ENCODE assay signal across 3 cellular contexts in the genomic region with DNA sequence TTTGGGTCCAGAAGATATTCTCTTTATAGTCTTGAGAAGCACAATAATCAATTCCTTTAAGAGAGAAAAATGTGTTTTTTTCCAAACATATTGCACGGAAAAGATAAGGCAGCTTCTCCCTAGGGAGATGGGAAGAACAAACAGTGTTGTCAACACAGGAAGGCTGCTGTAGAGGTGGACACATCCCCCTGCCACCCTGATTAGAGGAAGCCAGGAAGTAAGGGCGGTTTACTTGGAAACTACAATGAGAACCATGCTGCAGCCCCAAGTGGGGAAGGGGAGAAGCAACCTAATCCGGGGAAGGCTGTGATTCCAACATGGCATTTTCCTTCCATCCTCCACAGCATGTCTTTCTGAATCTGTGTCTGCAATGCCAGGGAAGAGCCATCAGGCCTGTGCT.
A peak's percentile ranks its signal among the peaks of the same experiment; 100 is the strongest.
TF ChIP-seq lines count a peak whose summit lies in the region.

No MANE protein-coding gene starts in this region.

TF ChIP-seq in A549, 52 proteins besides CTCF, POLR2A, EP300 and RAD21:
- TF ChIP-seq, protein P1, sequence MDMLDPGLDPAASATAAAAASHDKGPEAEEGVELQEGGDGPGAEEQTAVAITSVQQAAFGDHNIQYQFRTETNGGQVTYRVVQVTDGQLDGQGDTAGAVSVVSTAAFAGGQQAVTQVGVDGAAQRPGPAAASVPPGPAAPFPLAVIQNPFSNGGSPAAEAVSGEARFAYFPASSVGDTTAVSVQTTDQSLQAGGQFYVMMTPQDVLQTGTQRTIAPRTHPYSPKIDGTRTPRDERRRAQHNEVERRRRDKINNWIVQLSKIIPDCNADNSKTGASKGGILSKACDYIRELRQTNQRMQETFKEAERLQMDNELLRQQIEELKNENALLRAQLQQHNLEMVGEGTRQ (IDR thresholded peaks at IDR 0.05): no peak
- TF ChIP-seq, protein P2, sequence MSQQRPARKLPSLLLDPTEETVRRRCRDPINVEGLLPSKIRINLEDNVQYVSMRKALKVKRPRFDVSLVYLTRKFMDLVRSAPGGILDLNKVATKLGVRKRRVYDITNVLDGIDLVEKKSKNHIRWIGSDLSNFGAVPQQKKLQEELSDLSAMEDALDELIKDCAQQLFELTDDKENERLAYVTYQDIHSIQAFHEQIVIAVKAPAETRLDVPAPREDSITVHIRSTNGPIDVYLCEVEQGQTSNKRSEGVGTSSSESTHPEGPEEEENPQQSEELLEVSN (IDR thresholded peaks at IDR 0.05; ENCODE audit: borderline replicate concordance, low read depth): no peak
- TF ChIP-seq TP53 (CRISPR knock-in tag; IDR thresholded peaks at IDR 0.05): no peak
- TF ChIP-seq PHF8 (IDR thresholded peaks at IDR 0.05; ENCODE audit: borderline replicate concordance, low read depth): no peak
- TF ChIP-seq CBX2 (IDR thresholded peaks at IDR 0.05; ENCODE audit: borderline replicate concordance, low read depth): no peak
- TF ChIP-seq NFE2L2 (conservative IDR thresholded peaks at IDR 0.05; ENCODE audit: low read length): no peak
- no peak for TF ChIP-seq POLR2AphosphoS2 (conservative IDR thresholded peaks at IDR 0.05; ENCODE audit: low read length)
- TF ChIP-seq HDAC2 (IDR thresholded peaks at IDR 0.05): no peak

TF ChIP-seq in GM23338, 12 proteins besides CTCF, POLR2A, EP300 and RAD21 (continues in another document):
- TF ChIP-seq EZH2phosphoT487 (IDR thresholded peaks at IDR 0.05; ENCODE audit: unreplicated experiment) (no peak), ZNF331 (CRISPR knock-in tag; IDR thresholded peaks at IDR 0.05; ENCODE audit: low read depth) (no peak), CREB1 (CRISPR knock-in tag; IDR thresholded peaks at IDR 0.05; ENCODE audit: low read depth) (no peak), ETS1 (IDR thresholded peaks at IDR 0.05) (no peak), POLR2AphosphoS5 (IDR thresholded peaks at IDR 0.05; ENCODE audit: low read depth) (no peak), EZH2 (IDR thresholded peaks at IDR 0.05; ENCODE audit: low read depth, unreplicated experiment) (no peak), NANOG (IDR thresholded peaks at IDR 0.05; ENCODE audit: borderline replicate concordance) (no peak), ZNF114 (CRISPR knock-in tag; IDR thresholded peaks at IDR 0.05) (no peak), JUNB (IDR thresholded peaks at IDR 0.05; ENCODE audit: unreplicated experiment) (no peak), ZNF462 (CRISPR knock-in tag; IDR thresholded peaks at IDR 0.05) (no peak), STAT1 (IDR thresholded peaks at IDR 0.05; ENCODE audit: unreplicated experiment) (no peak)

TF ChIP-seq in HepG2, 621 proteins besides CTCF, POLR2A, EP300 and RAD21 (continues in another document):
- TF ChIP-seq ZKSCAN8 (CRISPR knock-in tag; IDR thresholded peaks at IDR 0.05; ENCODE audit: borderline replicate concordance) (no peak), HOMEZ (CRISPR knock-in tag; IDR thresholded peaks at IDR 0.05; ENCODE audit: low read depth) (peak; percentile 80; the same call in 1 of the 2 replicates), SAP130 (CRISPR knock-in tag; IDR thresholded peaks at IDR 0.05; ENCODE audit: low read depth) (peak; percentile 65), MATR3 (CRISPR knock-in tag; IDR thresholded peaks at IDR 0.05) (no peak), ZNF3 (CRISPR knock-in tag; IDR thresholded peaks at IDR 0.05) (no peak), ATF1 (CRISPR knock-in tag; IDR thresholded peaks at IDR 0.05) (no peak), KIAA2018 (CRISPR knock-in tag; IDR thresholded peaks at IDR 0.05; ENCODE audit: borderline replicate concordance) (no peak), PRDM4 (CRISPR knock-in tag; IDR thresholded peaks at IDR 0.05; ENCODE audit: borderline replicate concordance) (no peak), ZNF234 (CRISPR knock-in tag; conservative IDR thresholded peaks at IDR 0.05) (no peak), ADNP (CRISPR knock-in tag; IDR thresholded peaks at IDR 0.05) (no peak), ZBTB3 (CRISPR knock-in tag; IDR thresholded peaks at IDR 0.05; ENCODE audit: borderline replicate concordance, low read depth) (no peak), ZNF772 (CRISPR knock-in tag; IDR thresholded peaks at IDR 0.05) (no peak), ERF (CRISPR knock-in tag; IDR thresholded peaks at IDR 0.05) (no peak), ZNF34 (CRISPR knock-in tag; IDR thresholded peaks at IDR 0.05; ENCODE audit: borderline replicate concordance) (no peak), EED (CRISPR knock-in tag; IDR thresholded peaks at IDR 0.05) (no peak), NCOR1 (IDR thresholded peaks at IDR 0.05; ENCODE audit: borderline replicate concordance, low read length) (no peak), ZNF12 (CRISPR knock-in tag; IDR thresholded peaks at IDR 0.05) (no peak), ZNF605 (CRISPR knock-in tag; IDR thresholded peaks at IDR 0.05) (no peak), U2AF2 (IDR thresholded peaks at IDR 0.05; ENCODE audit: low read depth, low read length) (no peak), SNAPC2 (CRISPR knock-in tag; IDR thresholded peaks at IDR 0.05) (no peak), ZNF616 (CRISPR knock-in tag; IDR thresholded peaks at IDR 0.05; ENCODE audit: low read depth) (no peak), HMG20B (CRISPR knock-in tag; conservative IDR thresholded peaks at IDR 0.05) (no peak), ZFP1 (CRISPR knock-in tag; IDR thresholded peaks at IDR 0.05) (0 out of 2 replicates have a peak, but pooled peaks have one; percentile 67), ZNF570 (CRISPR knock-in tag; IDR thresholded peaks at IDR 0.05; ENCODE audit: borderline replicate concordance) (no peak)
- TF ChIP-seq, protein P3, sequence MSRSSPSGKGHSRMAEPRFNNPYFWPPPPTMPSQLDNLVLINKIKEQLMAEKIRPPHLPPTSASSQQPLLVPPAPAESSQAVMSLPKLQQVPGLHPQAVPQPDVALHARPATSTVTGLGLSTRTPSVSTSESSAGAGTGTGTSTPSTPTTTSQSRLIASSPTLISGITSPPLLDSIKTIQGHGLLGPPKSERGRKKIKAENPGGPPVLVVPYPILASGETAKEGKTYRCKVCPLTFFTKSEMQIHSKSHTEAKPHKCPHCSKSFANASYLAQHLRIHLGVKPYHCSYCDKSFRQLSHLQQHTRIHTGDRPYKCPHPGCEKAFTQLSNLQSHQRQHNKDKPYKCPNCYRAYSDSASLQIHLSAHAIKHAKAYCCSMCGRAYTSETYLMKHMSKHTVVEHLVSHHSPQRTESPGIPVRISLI (CRISPR knock-in tag; IDR thresholded peaks at IDR 0.05; ENCODE audit: borderline replicate concordance): peak; percentile 42; the same call in 1 of the 2 replicates
- TF ChIP-seq, protein P4, sequence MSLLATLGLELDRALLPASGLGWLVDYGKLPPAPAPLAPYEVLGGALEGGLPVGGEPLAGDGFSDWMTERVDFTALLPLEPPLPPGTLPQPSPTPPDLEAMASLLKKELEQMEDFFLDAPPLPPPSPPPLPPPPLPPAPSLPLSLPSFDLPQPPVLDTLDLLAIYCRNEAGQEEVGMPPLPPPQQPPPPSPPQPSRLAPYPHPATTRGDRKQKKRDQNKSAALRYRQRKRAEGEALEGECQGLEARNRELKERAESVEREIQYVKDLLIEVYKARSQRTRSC (CRISPR knock-in tag; IDR thresholded peaks at IDR 0.05; ENCODE audit: low read depth): no peak
- TF ChIP-seq, protein P5, sequence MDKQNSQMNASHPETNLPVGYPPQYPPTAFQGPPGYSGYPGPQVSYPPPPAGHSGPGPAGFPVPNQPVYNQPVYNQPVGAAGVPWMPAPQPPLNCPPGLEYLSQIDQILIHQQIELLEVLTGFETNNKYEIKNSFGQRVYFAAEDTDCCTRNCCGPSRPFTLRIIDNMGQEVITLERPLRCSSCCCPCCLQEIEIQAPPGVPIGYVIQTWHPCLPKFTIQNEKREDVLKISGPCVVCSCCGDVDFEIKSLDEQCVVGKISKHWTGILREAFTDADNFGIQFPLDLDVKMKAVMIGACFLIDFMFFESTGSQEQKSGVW (CRISPR knock-in tag; IDR thresholded peaks at IDR 0.05; ENCODE audit: borderline replicate concordance): no peak
- TF ChIP-seq, protein P6, sequence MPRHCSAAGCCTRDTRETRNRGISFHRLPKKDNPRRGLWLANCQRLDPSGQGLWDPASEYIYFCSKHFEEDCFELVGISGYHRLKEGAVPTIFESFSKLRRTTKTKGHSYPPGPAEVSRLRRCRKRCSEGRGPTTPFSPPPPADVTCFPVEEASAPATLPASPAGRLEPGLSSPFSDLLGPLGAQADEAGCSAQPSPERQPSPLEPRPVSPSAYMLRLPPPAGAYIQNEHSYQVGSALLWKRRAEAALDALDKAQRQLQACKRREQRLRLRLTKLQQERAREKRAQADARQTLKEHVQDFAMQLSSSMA (CRISPR knock-in tag; IDR thresholded peaks at IDR 0.05): no peak
- TF ChIP-seq, protein P7, sequence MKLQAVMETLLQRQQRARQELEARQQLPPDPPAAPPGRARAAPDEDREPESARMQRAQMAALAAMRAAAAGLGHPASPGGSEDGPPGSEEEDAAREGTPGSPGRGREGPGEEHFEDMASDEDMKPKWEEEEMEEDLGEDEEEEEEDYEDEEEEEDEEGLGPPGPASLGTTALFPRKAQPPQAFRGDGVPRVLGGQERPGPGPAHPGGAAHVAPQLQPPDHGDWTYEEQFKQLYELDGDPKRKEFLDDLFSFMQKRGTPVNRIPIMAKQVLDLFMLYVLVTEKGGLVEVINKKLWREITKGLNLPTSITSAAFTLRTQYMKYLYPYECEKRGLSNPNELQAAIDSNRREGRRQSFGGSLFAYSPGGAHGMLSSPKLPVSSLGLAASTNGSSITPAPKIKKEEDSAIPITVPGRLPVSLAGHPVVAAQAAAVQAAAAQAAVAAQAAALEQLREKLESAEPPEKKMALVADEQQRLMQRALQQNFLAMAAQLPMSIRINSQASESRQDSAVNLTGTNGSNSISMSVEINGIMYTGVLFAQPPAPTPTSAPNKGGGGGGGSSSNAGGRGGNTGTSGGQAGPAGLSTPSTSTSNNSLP (IDR thresholded peaks at IDR 0.05; ENCODE audit: low read depth, low read length): no peak; the same call in 1 of the 2 replicates
